ENCODE assay signal across 28 cellular contexts in genomic region chr3:195140410-195140809, GRCh38.
"Had no signal": no experiment of that assay in that cellular context is flagged by ENCODE, and none has a peak within 500 bp of the region (broad histone marks: within the 10 kb centered on the region; RNA-seq: fewer than 3 reads in every experiment).

No MANE protein-coding gene starts in this region.

- H3K27ac ChIP-seq: coronary artery, epithelial cell of prostate, gastroesophageal sphincter, lower lobe of right lung, neutrophil, pancreas, right atrium auricular region, stomach, testis, tibial nerve, upper lobe of left lung had no signal

- H3K27me3 ChIP-seq: gastroesophageal sphincter, heart left ventricle, neutrophil, pancreas, right atrium auricular region, stomach, testis, tibial nerve, upper lobe of left lung had no signal

- H3K4me1 ChIP-seq: gastroesophageal sphincter, lower lobe of right lung, pancreas, right atrium auricular region, tibial nerve, upper lobe of left lung had no signal

- ATAC-seq: effector memory CD8-positive, alpha-beta T cell; gastroesophageal sphincter; left ventricle myocardium superior; natural killer cell; sciatic nerve had no signal

- DNase-seq: effector memory CD8-positive, alpha-beta T cell; heart left ventricle; hippocampal formation; immature natural killer cell; left ventricle myocardium superior; lower lobe of right lung; natural killer cell; pancreas; stimulated activated CD4-positive, alpha-beta T cell treated with anti-CD3 and anti-CD28 coated beads, Interleukin-12 subunit alpha, Interleukin-12 subunit beta, amount 100 ng/mL, for 4 hours; stimulated activated CD4-positive, alpha-beta T cell treated with anti-CD3 and anti-CD28 coated beads, Interleukin-1b, Interleukin-23, amount 100 ng/mL, for 48 hours; stimulated activated CD4-positive, alpha-beta T cell treated with anti-CD3 and anti-CD28 coated beads, Interleukin-4, amount 100 ng/mL, for 1 hour; stimulated activated CD8-positive, alpha-beta memory T cell treated with anti-CD3 and anti-CD28 coated beads, Interleukin-4, amount 100 ng/mL, for 48 hours; stimulated activated naive CD4-positive, alpha-beta T cell treated with Interleukin-2 at 50 U/mL for 16 hours; stomach; testis; upper lobe of left lung had no signal

- H3K27me3 Mint-ChIP-seq: effector memory CD8-positive, alpha-beta T cell had no signal

- H3K36me3 Mint-ChIP-seq: natural killer cell had no signal

- H3K4me1 Mint-ChIP-seq: neural crest cell had no signal

- H3K36me3 ChIP-seq: gastroesophageal sphincter, heart left ventricle, lower lobe of right lung, neutrophil, pancreas, prostate gland, right atrium auricular region, stomach, upper lobe of left lung had no signal

- H3K4me3 ChIP-seq: coronary artery, gastroesophageal sphincter, heart left ventricle, lower lobe of right lung, pancreas, prostate gland, right atrium auricular region, smooth muscle cell, stomach, testis, tibial nerve, upper lobe of left lung had no signal

- FAIRE-seq: endometrium, pancreas, urothelium cell line had no signal

- H3K9me3 ChIP-seq: gastroesophageal sphincter, neutrophil, pancreas, prostate gland, testis had no signal

- H3K4me3 Mint-ChIP-seq: effector memory CD8-positive, alpha-beta T cell; immature natural killer cell; natural killer cell; neural crest cell had no signal

- H3K4me2 ChIP-seq: smooth muscle cell had no signal

- H3K27ac Mint-ChIP-seq: immature natural killer cell, natural killer cell had no signal
